15 cellular contexts compared by ENCODE assay signal in the genomic region with DNA sequence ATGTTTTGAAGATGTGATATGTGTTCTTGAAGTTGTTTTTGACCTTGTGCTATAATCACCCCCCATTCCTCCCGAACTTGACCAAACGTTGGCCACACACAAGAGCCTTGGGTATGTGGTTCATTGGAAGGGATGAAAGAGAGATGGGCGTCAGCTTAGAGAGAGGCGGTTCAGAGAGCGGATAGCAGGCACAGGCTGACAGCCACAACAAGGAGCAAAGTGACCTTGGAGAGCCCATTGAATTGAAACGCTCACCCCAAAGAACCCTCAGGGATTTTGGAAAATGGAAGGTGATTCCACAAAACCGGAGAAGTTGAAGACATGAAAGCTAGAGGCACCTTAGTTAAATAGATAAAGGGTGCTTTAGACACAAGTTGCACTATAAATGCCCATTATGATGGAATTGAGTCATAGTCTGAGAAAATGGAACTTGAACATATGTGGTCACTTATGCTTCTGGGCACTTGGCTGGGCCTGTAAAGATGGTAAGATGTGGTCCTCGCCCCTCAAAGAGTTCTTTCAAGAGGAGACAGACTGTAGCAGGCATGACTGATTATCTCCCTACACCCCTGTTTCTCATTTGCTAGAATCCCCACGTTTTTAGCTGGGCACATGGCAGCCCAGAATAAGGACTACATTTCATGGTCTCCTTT.
"Had no signal": no experiment of that assay in that cellular context is flagged by ENCODE, and none has a peak within 500 bp of the region (broad histone marks: within the 10 kb centered on the region; RNA-seq: fewer than 3 reads in every experiment).

No MANE protein-coding gene starts in this region.

- H3K27ac ChIP-seq: brain microvascular endothelial cell, parathyroid adenoma, SK-N-MC, skin epidermis, tibial nerve had no signal

- H3K79me2 ChIP-seq: parathyroid adenoma had no signal

- H3K27me3 ChIP-seq: brain microvascular endothelial cell, tibial nerve had no signal

- H3K4me3 ChIP-seq: SK-N-MC, skin epidermis, tibial nerve had no signal

- H3K4me3 Mint-ChIP-seq: activated CD4-positive, alpha-beta T cell treated with anti-CD3 and anti-CD28 coated beads for 36 hours; activated CD8-positive, alpha-beta T cell treated with anti-CD3 and anti-CD28 coated beads for 36 hours; activated naive CD8-positive, alpha-beta T cell; activated T-cell treated with anti-CD3 and anti-CD28 coated beads, Interleukin-2, amount 50 U/mL, for 4 hours; neural crest cell had no signal

- H3K4me1 ChIP-seq: parathyroid adenoma had no signal

- DNase-seq: activated CD4-positive, alpha-beta T cell treated with anti-CD3 and anti-CD28 coated beads for 36 hours; activated CD8-positive, alpha-beta T cell treated with anti-CD3 and anti-CD28 coated beads for 36 hours; activated gamma-delta T cell treated with Interleukin-2 at 50 U/mL for 16 hours; activated T-cell treated with anti-CD3 and anti-CD28 coated beads, Interleukin-2, amount 50 U/mL, for 4 hours; brain microvascular endothelial cell; effector CD8-positive, alpha-beta T cell; kidney glomerular epithelial cell; stimulated activated CD4-positive, alpha-beta T cell treated with anti-CD3 and anti-CD28 coated beads, Interleukin-4, amount 100 ng/mL, for 24 hours; stimulated activated naive CD4-positive, alpha-beta T cell had no signal

- H3K9ac ChIP-seq: parathyroid adenoma had no signal

- H3K9me3 ChIP-seq: tibial nerve had no signal

- H3K36me3 Mint-ChIP-seq: activated naive CD8-positive, alpha-beta T cell had no signal

- H3K9me3 Mint-ChIP-seq: activated CD8-positive, alpha-beta T cell treated with anti-CD3 and anti-CD28 coated beads for 36 hours; activated T-cell treated with anti-CD3 and anti-CD28 coated beads, Interleukin-2, amount 50 U/mL, for 4 hours; neural crest cell had no signal

- ATAC-seq: activated CD4-positive, alpha-beta T cell treated with anti-CD3 and anti-CD28 coated beads for 36 hours; activated CD8-positive, alpha-beta T cell treated with anti-CD3 and anti-CD28 coated beads for 36 hours; activated T-cell treated with anti-CD3 and anti-CD28 coated beads, Interleukin-2, amount 50 U/mL, for 4 hours had no signal

- H3K27ac Mint-ChIP-seq: activated CD4-positive, alpha-beta T cell treated with anti-CD3 and anti-CD28 coated beads for 36 hours; activated CD8-positive, alpha-beta T cell treated with anti-CD3 and anti-CD28 coated beads for 36 hours; activated naive CD8-positive, alpha-beta T cell had no signal

- H2AFZ ChIP-seq: parathyroid adenoma had no signal

- H3K27me3 Mint-ChIP-seq: activated CD4-positive, alpha-beta T cell treated with anti-CD3 and anti-CD28 coated beads for 36 hours; activated CD8-positive, alpha-beta T cell treated with anti-CD3 and anti-CD28 coated beads for 36 hours; activated naive CD8-positive, alpha-beta T cell had no signal

- H3K36me3 ChIP-seq: brain microvascular endothelial cell, tibial nerve had no signal
